ENCODE assay signal across 11 cellular contexts in the genomic region with DNA sequence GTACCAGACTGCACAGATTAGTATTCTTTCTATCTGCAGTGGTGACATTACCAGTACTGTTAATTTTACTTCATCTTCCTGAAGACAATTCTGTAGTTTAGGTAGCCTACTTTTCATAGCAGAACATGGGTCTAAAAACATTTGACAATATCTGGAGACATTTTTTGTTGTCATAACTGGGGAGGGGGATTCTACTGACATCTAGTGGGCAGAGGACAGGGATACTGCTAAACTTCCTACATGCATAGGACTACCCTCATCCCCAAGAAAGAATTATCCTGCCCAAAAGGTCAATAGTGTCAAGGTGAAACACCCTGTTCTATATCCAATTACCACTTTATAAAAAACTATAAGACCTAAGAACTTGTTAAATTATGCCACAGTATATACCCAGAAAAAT. TPM values are rescaled to one million over a fixed set of nuclear protein-coding genes. Genes with fewer than 3 reads are reported as not detected.
DNase-seq lines count a peak whose midpoint lies in the region; ATAC-seq and TF ChIP-seq lines count a peak whose summit lies in the region.
"Had no signal": no experiment of that assay in that cellular context is flagged by ENCODE, and none has a peak within 500 bp of the region (broad histone marks: within the 10 kb centered on the region; RNA-seq: fewer than 3 reads in every experiment).

No MANE protein-coding gene starts in this region.

- no peaks in the 10 kb centered on the region for H3K9me2 ChIP-seq in PC-9 (ENCODE audit: insufficient read depth)
- no peaks in the 10 kb centered on the region for H3K9me2 ChIP-seq in hepatocyte (replicated peaks; ENCODE audit: insufficient read depth)

- peak overlapping the region; percentile 9; the same call in 1 of the 2 replicates for H3K4me3 ChIP-seq in PC-9
- H3K4me3 ChIP-seq in hepatocyte = no peak overlapping the region
- H3K4me3 ChIP-seq: lung, SK-N-MC had no signal

- H3K36me3 ChIP-seq in PC-9 (ENCODE audit: low read depth) (peaks cover 49% of the 10 kb centered on the region), hepatocyte (replicated peaks; ENCODE audit: insufficient read depth, low read depth) (no peaks in the 10 kb centered on the region)

- H3K9me3 ChIP-seq in PC-9 (ENCODE audit: insufficient read depth, low read depth) (no peaks in the 10 kb centered on the region), hepatocyte (ENCODE audit: low read depth) (no peaks in the 10 kb centered on the region)

- CTCF ChIA-PET in PC-9 (lab: Charles Lee) = no interaction called here

- H3K4me2 ChIP-seq in PC-9 (peak overlapping the region; percentile 87), hepatocyte (no peak overlapping the region)

- DNase-seq in COLO668 (lab: John Stamatoyannopoulos, UW; ENCODE audit: unreplicated experiment) (peak; percentile 11), HFFc6 (no peak), PC-9 (no peak), hepatocyte (ENCODE audit: low spot score) (peak; percentile 27), left colon (no peak)
- no peak for DNase-seq in stimulated activated CD4-positive, alpha-beta T cell treated with anti-CD3 and anti-CD28 coated beads, Interleukin-1b, Interleukin-23, amount 100 ng/mL, for 48 hours
- DNase-seq in stimulated activated naive B cell treated with anti-CD40 and anti-IgM and Interleukin-4, amounts not matched to agents 10 μg/mL and 1 μg/mL and 100 μg/mL, for 72 hours = no peak

- peaks cover 21% of the 10 kb centered on the region for H3K9me3 Mint-ChIP-seq in HFFc6
- H3K9me3 Mint-ChIP-seq in stimulated activated naive B cell treated with anti-CD40 and anti-IgM and Interleukin-4, amounts not matched to agents 10 μg/mL and 1 μg/mL and 100 μg/mL, for 72 hours = peaks cover 16 to 23% of the 10 kb centered on the region in 2 donors

- no peak overlapping the region for H3K27ac Mint-ChIP-seq in HFFc6
- no peak overlapping the region for H3K27ac Mint-ChIP-seq in stimulated activated naive B cell treated with anti-CD40 and anti-IgM and Interleukin-4, amounts not matched to agents 10 μg/mL and 1 μg/mL and 100 μg/mL, for 72 hours

- H3K27ac ChIP-seq in PC-9 (peak overlapping the region; percentile 85), hepatocyte (no peak overlapping the region)
- H3K27ac ChIP-seq: HL-60, SK-N-MC had no signal

- no peaks in the 10 kb centered on the region for H3K27me3 ChIP-seq in PC-9 (ENCODE audit: insufficient read depth, low read depth)
- H3K27me3 ChIP-seq in hepatocyte = peaks cover 5% of the 10 kb centered on the region

- peaks cover 65% of the 10 kb centered on the region for H3K4me1 ChIP-seq in PC-9 (replicated peaks; ENCODE audit: insufficient read depth)
- no peaks in the 10 kb centered on the region for H3K4me1 ChIP-seq in hepatocyte (ENCODE audit: insufficient read depth)

- H2AFZ ChIP-seq in PC-9 = no peak overlapping the region
- no peak overlapping the region for H2AFZ ChIP-seq in hepatocyte

- H3K4me3 Mint-ChIP-seq in HFFc6 = no peak overlapping the region
- no peak overlapping the region for H3K4me3 Mint-ChIP-seq in stimulated activated naive B cell treated with anti-CD40 and anti-IgM and Interleukin-4, amounts not matched to agents 10 μg/mL and 1 μg/mL and 100 μg/mL, for 72 hours

- no peaks in the 10 kb centered on the region; the same call in 1 of the 2 replicates for H3K27me3 Mint-ChIP-seq in HFFc6 (ENCODE audit: insufficient read depth)
- peaks cover 72 to 91% of the 10 kb centered on the region in 2 donors for H3K27me3 Mint-ChIP-seq in stimulated activated naive B cell treated with anti-CD40 and anti-IgM and Interleukin-4, amounts not matched to agents 10 μg/mL and 1 μg/mL and 100 μg/mL, for 72 hours

- ATAC-seq in stimulated activated naive B cell treated with anti-CD40 and anti-IgM and Interleukin-4, amounts not matched to agents 10 μg/mL and 1 μg/mL and 100 μg/mL, for 72 hours (replicated peaks) = no peak
- ATAC-seq in GM19023 (IDR thresholded peaks at IDR 0.05; ENCODE audit: unreplicated experiment) (no peak), left colon (no peak)

- POLR2A ChIA-PET in PC-9 (lab: Charles Lee; ENCODE audit: unreplicated experiment) = no interaction called here

- TF ChIP-seq CTCF in HFFc6 (IDR thresholded peaks at IDR 0.05) = peak; percentile 51
- peak; percentile 64 for TF ChIP-seq CTCF in PC-9 (conservative IDR thresholded peaks at IDR 0.05)
- TF ChIP-seq CTCF in hepatocyte (IDR thresholded peaks at IDR 0.05; ENCODE audit: poor library complexity) = peak; percentile 53

- H4K20me1 ChIP-seq in PC-9 (ENCODE audit: insufficient read depth) = peaks cover 16% of the 10 kb centered on the region
- no peaks in the 10 kb centered on the region for H4K20me1 ChIP-seq in hepatocyte (ENCODE audit: insufficient read depth, poor library complexity, severe bottlenecking)

- intact Hi-C loops in PC-9 (cut with micrococcal nuclease; ENCODE audit: unreplicated experiment) = no loop called here
- intact Hi-C loops in left colon (cut with DNase I, micrococcal nuclease) = loop anchor here in 1 of 2 donors (10.0 kb wide), 1 partner anchor 84 kb away; no protein-coding TSS in a partner anchor

- H3K36me3 Mint-ChIP-seq in HFFc6 (ENCODE audit: low read depth) = peaks cover 19% of the 10 kb centered on the region
- H3K36me3 Mint-ChIP-seq in stimulated activated naive B cell treated with anti-CD40 and anti-IgM and Interleukin-4, amounts not matched to agents 10 μg/mL and 1 μg/mL and 100 μg/mL, for 72 hours = peaks cover 0 to 8% of the 10 kb centered on the region in 2 donors

- peaks cover 97% of the 10 kb centered on the region for H3K79me2 ChIP-seq in PC-9 (ENCODE audit: low read depth)
- peaks cover 60% of the 10 kb centered on the region for H3K79me2 ChIP-seq in hepatocyte

- BruUV-seq in PC-9 (replicated peaks; lab: Mats Ljungman, UMichigan) = no TSS peak

- H3F3A ChIP-seq in PC-9 (ENCODE audit: insufficient read depth, low read depth) = peaks cover 63% of the 10 kb centered on the region

- peaks cover 65% of the 10 kb centered on the region for H3K4me1 Mint-ChIP-seq in HFFc6 (ENCODE audit: low read depth)
- H3K4me1 Mint-ChIP-seq in stimulated activated naive B cell treated with anti-CD40 and anti-IgM and Interleukin-4, amounts not matched to agents 10 μg/mL and 1 μg/mL and 100 μg/mL, for 72 hours = peaks cover 3 to 11% of the 10 kb centered on the region in 2 donors

RNA-seq across cellular contexts. Expression of a gene that starts 3.4 kb away (rescaled TPM):
- 10 to 100 TPM; 36.9 to 60.3 (median 52.9) TPM for total RNA-seq in HFFc6 (2021; fragmentation: NEBNext Ultra II Directional; extraction: Animal tissue kit (Norgen Biotek cat#: 25700))
- total RNA-seq in PC-9 (2021) = 123 and 137 TPM in 2 replicates
- total RNA-seq in hepatocyte = 22.3 and 22.4 TPM in 2 replicates
- polyA plus RNA-seq in hepatocyte = 9.6 and 22.3 TPM in 2 replicates
- 1 to 10 TPM; 3.8 to 6.3 TPM for total RNA-seq in left colon

Comparison
In these comparisons a context has a peak if more than half of its experiments do, and no peak if none do; other contexts are left out.
1. DNase-seq: peak in COLO668 (single experiment) and hepatocyte (single experiment); none in HFFc6 (single experiment), PC-9 (0 of 2), stimulated activated CD4-positive, alpha-beta T cell treated with anti-CD3 and anti-CD28 coated beads, Interleukin-1b, Interleukin-23, amount 100 ng/mL, for 48 hours (single experiment), stimulated activated naive B cell treated with anti-CD40 and anti-IgM and Interleukin-4, amounts not matched to agents 10 μg/mL and 1 μg/mL and 100 μg/mL, for 72 hours (single experiment) and left colon (0 of 2).
2. Peak in every context shown above with its lines, with median percentiles within 50 percentile points of each other: CTCF ChIP-seq.